2 cellular contexts compared by ENCODE assay signal in the genomic region with DNA sequence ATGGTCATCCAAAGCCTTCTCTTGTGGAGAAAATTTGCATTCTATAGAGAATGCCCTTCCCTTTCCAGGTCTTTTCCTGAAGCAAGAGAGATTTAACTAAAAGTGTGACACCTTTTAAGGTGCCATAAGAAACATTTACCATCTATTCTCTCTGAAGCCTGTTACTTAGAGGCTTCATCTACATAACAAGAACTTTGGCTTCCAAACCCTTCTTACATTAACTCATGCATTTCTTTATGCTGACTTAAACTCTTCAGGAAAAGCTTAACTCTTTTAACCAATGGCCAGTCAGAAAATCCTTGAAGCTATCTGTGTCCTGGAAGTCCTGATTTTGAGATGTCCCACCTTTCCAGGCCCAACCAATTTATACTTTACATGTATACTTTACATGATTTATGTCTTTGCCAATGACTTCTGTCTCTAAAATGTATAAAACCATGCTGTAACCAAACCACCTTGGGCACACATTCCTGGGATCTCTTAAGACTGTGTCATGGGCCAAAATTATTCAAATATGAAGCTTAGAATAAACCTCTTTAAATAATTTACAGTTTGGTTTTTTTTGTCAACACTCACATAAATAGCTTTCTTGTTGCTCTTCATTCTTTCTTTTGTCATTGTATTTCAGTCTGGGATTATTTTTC.
TF ChIP-seq lines count a peak whose summit lies in the region.

No MANE protein-coding gene starts in this region.

TF ChIP-seq in GM23338, 12 proteins besides CTCF, POLR2A, EP300 and RAD21 (continued from another document):
- TF ChIP-seq, protein P1, sequence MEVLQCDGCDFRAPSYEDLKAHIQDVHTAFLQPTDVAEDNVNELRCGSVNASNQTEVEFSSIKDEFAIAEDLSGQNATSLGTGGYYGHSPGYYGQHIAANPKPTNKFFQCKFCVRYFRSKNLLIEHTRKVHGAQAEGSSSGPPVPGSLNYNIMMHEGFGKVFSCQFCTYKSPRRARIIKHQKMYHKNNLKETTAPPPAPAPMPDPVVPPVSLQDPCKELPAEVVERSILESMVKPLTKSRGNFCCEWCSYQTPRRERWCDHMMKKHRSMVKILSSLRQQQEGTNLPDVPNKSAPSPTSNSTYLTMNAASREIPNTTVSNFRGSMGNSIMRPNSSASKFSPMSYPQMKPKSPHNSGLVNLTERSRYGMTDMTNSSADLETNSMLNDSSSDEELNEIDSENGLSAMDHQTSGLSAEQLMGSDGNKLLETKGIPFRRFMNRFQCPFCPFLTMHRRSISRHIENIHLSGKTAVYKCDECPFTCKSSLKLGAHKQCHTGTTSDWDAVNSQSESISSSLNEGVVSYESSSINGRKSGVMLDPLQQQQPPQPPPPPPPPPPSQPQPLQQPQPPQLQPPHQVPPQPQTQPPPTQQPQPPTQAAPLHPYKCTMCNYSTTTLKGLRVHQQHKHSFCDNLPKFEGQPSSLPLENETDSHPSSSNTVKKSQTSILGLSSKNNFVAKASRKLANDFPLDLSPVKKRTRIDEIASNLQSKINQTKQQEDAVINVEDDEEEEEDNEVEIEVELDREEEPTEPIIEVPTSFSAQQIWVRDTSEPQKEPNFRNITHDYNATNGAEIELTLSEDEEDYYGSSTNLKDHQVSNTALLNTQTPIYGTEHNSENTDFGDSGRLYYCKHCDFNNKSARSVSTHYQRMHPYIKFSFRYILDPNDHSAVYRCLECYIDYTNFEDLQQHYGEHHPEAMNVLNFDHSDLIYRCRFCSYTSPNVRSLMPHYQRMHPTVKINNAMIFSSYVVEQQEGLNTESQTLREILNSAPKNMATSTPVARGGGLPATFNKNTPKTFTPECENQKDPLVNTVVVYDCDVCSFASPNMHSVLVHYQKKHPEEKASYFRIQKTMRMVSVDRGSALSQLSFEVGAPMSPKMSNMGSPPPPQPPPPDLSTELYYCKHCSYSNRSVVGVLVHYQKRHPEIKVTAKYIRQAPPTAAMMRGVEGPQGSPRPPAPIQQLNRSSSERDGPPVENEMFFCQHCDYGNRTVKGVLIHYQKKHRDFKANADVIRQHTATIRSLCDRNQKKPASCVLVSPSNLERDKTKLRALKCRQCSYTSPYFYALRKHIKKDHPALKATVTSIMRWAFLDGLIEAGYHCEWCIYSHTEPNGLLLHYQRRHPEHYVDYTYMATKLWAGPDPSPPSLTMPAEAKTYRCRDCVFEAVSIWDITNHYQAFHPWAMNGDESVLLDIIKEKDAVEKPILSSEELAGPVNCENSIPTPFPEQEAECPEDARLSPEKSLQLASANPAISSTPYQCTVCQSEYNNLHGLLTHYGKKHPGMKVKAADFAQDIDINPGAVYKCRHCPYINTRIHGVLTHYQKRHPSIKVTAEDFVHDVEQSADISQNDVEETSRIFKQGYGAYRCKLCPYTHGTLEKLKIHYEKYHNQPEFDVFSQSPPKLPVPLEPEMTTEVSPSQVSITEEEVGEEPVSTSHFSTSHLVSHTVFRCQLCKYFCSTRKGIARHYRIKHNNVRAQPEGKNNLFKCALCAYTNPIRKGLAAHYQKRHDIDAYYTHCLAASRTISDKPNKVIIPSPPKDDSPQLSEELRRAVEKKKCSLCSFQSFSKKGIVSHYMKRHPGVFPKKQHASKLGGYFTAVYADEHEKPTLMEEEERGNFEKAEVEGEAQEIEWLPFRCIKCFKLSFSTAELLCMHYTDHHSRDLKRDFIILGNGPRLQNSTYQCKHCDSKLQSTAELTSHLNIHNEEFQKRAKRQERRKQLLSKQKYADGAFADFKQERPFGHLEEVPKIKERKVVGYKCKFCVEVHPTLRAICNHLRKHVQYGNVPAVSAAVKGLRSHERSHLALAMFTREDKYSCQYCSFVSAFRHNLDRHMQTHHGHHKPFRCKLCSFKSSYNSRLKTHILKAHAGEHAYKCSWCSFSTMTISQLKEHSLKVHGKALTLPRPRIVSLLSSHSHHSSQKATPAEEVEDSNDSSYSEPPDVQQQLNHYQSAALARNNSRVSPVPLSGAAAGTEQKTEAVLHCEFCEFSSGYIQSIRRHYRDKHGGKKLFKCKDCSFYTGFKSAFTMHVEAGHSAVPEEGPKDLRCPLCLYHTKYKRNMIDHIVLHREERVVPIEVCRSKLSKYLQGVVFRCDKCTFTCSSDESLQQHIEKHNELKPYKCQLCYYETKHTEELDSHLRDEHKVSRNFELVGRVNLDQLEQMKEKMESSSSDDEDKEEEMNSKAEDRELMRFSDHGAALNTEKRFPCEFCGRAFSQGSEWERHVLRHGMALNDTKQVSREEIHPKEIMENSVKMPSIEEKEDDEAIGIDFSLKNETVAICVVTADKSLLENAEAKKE (CRISPR knock-in tag; IDR thresholded peaks at IDR 0.05), result peak; percentile 33
TF ChIP-seq in GM23338: peak in this region for 3.

TF ChIP-seq in WTC11, 78 proteins besides CTCF, POLR2A, EP300 and RAD21:
- TF ChIP-seq E2F1 (CRISPR knock-in tag; IDR thresholded peaks at IDR 0.05) (no peak), ATF2 (CRISPR knock-in tag; IDR thresholded peaks at IDR 0.05; ENCODE audit: borderline replicate concordance, low read depth) (no peak), ZNF317 (CRISPR knock-in tag; IDR thresholded peaks at IDR 0.05; ENCODE audit: borderline replicate concordance, low read depth) (no peak), KAT7 (CRISPR knock-in tag; IDR thresholded peaks at IDR 0.05; ENCODE audit: borderline replicate concordance) (no peak), PRDM15 (CRISPR knock-in tag; IDR thresholded peaks at IDR 0.05) (no peak), NFYB (CRISPR knock-in tag; conservative IDR thresholded peaks at IDR 0.05; ENCODE audit: low read depth) (no peak), ZNF138 (CRISPR knock-in tag; conservative IDR thresholded peaks at IDR 0.05) (no peak)
- TF ChIP-seq, protein P2, sequence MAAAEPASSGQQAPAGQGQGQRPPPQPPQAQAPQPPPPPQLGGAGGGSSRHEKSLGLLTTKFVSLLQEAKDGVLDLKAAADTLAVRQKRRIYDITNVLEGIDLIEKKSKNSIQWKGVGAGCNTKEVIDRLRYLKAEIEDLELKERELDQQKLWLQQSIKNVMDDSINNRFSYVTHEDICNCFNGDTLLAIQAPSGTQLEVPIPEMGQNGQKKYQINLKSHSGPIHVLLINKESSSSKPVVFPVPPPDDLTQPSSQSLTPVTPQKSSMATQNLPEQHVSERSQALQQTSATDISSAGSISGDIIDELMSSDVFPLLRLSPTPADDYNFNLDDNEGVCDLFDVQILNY (CRISPR knock-in tag; IDR thresholded peaks at IDR 0.05), result no peak
TF ChIP-seq in WTC11: peak in this region for 0.
